Comparison of ENCODE assay signal across 8 cellular contexts in the genomic region with DNA sequence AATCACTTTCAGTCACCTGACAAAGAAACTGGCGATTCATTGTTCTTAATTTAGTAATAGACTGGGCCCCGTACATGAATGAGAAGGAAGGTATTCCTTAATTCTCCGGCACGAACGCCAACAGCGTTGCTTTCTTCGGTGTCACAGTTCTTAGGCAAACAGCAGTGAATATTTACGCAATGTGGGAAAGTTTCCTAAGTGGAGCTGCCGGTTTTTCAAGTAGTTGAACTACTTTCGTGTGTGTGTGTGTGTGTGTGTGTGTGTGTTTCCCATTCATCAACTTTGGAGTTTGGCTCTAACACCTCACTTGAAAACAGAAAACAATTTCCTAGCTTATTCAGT. TPM values are rescaled to one million over a fixed set of nuclear protein-coding genes. Genes with fewer than 3 reads are reported as not detected.
A peak's percentile ranks its signal among the peaks of the same experiment; 100 is the strongest.
DNase-seq lines count a peak whose midpoint lies in the region; ATAC-seq, FAIRE-seq and TF ChIP-seq lines count a peak whose summit lies in the region.

No MANE protein-coding gene starts in this region.

- H3K27ac ChIP-seq in small intestine (ENCODE audit: low read depth in 1 of 2, low read length in 1 of 2), result peak overlapping the region; percentile 88 to 100

- DNase-seq in DMS79 (lab: John Stamatoyannopoulos, UW) (peak; percentile 15), amniotic epithelial cell (ENCODE audit: low read depth) (peak; percentile 89), small intestine (peak; percentile 68), HTR-8/SVneo (ENCODE audit: insufficient read length, low spot score) (no peak)

- H3K4me3 ChIP-seq in iPS-11a (ENCODE audit: low read depth, low read length) (peak overlapping the region; percentile 76), small intestine (ENCODE audit: low read depth in 1 of 2, low read length in 2 of 2) (peak overlapping the region in 1 of 2 donors; percentile 48)

- FAIRE-seq in small intestine (lab: Jason Lieb, UNC) (no peak), HTR-8/SVneo (lab: Jason Lieb, UNC) (no peak)

- H3K4me1 ChIP-seq in small intestine (ENCODE audit: control insufficient read depth in 2 of 2, insufficient read depth in 1 of 2, low read depth in 1 of 2, low read length in 1 of 2), result no peaks in the 10 kb centered on the region

- no peaks in the 10 kb centered on the region for H3K36me3 ChIP-seq in small intestine (ENCODE audit: control insufficient read depth in 2 of 2, insufficient read depth in 2 of 2, low read length in 2 of 2)

- H3K27me3 ChIP-seq in small intestine (ENCODE audit: control insufficient read depth in 2 of 2, insufficient read depth in 2 of 2, low read length in 2 of 2), result no peaks in the 10 kb centered on the region

- no peak for TF ChIP-seq RAD21 in Ishikawa (IDR thresholded peaks at IDR 0.05; ENCODE audit: low read depth)

- TF ChIP-seq EP300 in Ishikawa (IDR thresholded peaks at IDR 0.05; ENCODE audit: borderline replicate concordance), result no peak

- H3K9me3 ChIP-seq in small intestine (ENCODE audit: control insufficient read depth, low read depth), result no peaks in the 10 kb centered on the region

- ATAC-seq in HG03108 (IDR thresholded peaks at IDR 0.05; ENCODE audit: unreplicated experiment), result no peak
- ATAC-seq in GM21619 (IDR thresholded peaks at IDR 0.05; ENCODE audit: unreplicated experiment), result no peak

- WGBS in small intestine, 3 donors, result 0 to 33% (median 8%) methylated on average over 10 of the region's 10 CpGs

TF ChIP-seq in Ishikawa, 13 proteins besides CTCF, POLR2A, EP300 and RAD21:
- TF ChIP-seq EGR1 (IDR thresholded peaks at IDR 0.05) (no peak), ZBTB7A (IDR thresholded peaks at IDR 0.05; ENCODE audit: low read depth) (no peak), CEBPB (IDR thresholded peaks at IDR 0.05) (peak; percentile 61)

RNA-seq across cellular contexts. Expression of a gene that starts 0.7 kb away (rescaled TPM):
- polyA plus RNA-seq in small intestine, result 1 to 10 TPM; 6.8 to 7.8 (median 6.8) TPM

RNA-seq across cellular contexts. Expression of a gene that starts 55.4 kb away (rescaled TPM):
- not detected for polyA plus RNA-seq in small intestine
